8 cellular contexts compared by ENCODE assay signal in genomic region chrX:7926914-7927258, GRCh38. TPM values are rescaled to one million over a fixed set of nuclear protein-coding genes. Genes with fewer than 3 reads are reported as not detected.
DNase-seq lines count a peak whose midpoint lies in the region; ATAC-seq, FAIRE-seq and TF ChIP-seq lines count a peak whose summit lies in the region.

No MANE protein-coding gene starts in this region.

- intact Hi-C loops in lower leg skin (cut with DNase I; ENCODE audit: low total_unique reads): no loop called here

- no peaks in the 10 kb centered on the region for H3K27me3 Mint-ChIP-seq in astrocyte (ENCODE audit: low read depth, unreplicated experiment)

- 9 to 38% methylated on average over 1 to 7 of the region's 20 CpGs for WGBS in lower leg skin, 2 donors
- 13% methylated on average over 20 of the region's 20 CpGs for WGBS in urinary bladder

- no peaks in the 10 kb centered on the region for H3K27me3 ChIP-seq in astrocyte (ENCODE audit: insufficient read depth, low read length)

- no peaks in the 10 kb centered on the region for H3K79me2 ChIP-seq in astrocyte (ENCODE audit: insufficient read depth, low read length)

- peak overlapping the region; percentile 61 for H3K27ac ChIP-seq in astrocyte (ENCODE audit: low read depth, low read length)
- peak overlapping the region; percentile 50 for H3K27ac ChIP-seq in urinary bladder (ENCODE audit: low read depth)

- DNase-seq in AG09309 (ENCODE audit: low read depth) (no peak), astrocyte (ENCODE audit: low read depth) (no peak), lower leg skin (ENCODE audit: low spot score in 2 of 2) (no peak), DMS114 treated with DMSO at 0.1 percent for 48 hours (lab: John Stamatoyannopoulos, UW; ENCODE audit: unreplicated experiment) (no peak), NCI-H446 treated with DMSO at 0.1 percent for 48 hours (lab: John Stamatoyannopoulos, UW) (no peak)

- H3K4me3 Mint-ChIP-seq in astrocyte (ENCODE audit: unreplicated experiment): peak overlapping the region; percentile 90

- TF ChIP-seq CTCF in AG09309 (IDR thresholded peaks at IDR 0.05; ENCODE audit: control insufficient read depth, insufficient read depth, low read depth, low read length, missing control alignments) (no peak), astrocyte (IDR thresholded peaks at IDR 0.05; ENCODE audit: insufficient read depth, low read depth, low read length) (no peak), lower leg skin (IDR thresholded peaks at IDR 0.05) (no peak)

- peak overlapping the region; percentile 82 for H3K9ac ChIP-seq in astrocyte (ENCODE audit: low read length)

- no peaks in the 10 kb centered on the region for H3K9me3 Mint-ChIP-seq in astrocyte (ENCODE audit: unreplicated experiment)

- H3K36me3 ChIP-seq in astrocyte (ENCODE audit: insufficient read depth, low read length) (no peaks in the 10 kb centered on the region), urinary bladder (ENCODE audit: insufficient read depth) (no peaks in the 10 kb centered on the region)

- H2AFZ ChIP-seq in astrocyte (ENCODE audit: low read depth, low read length): peak overlapping the region; percentile 94

- no peak for TF ChIP-seq POLR2A in lower leg skin (IDR thresholded peaks at IDR 0.05)

- H4K20me1 ChIP-seq in astrocyte (ENCODE audit: insufficient read depth, low read length): no peaks in the 10 kb centered on the region

- H3K27ac Mint-ChIP-seq in astrocyte (ENCODE audit: unreplicated experiment): no peak overlapping the region

- peaks cover 10% of the 10 kb centered on the region for H3K4me1 ChIP-seq in astrocyte (ENCODE audit: insufficient read depth, low read length)
- no peaks in the 10 kb centered on the region for H3K4me1 ChIP-seq in urinary bladder (ENCODE audit: insufficient read depth)

- no peaks in the 10 kb centered on the region for H3K9me3 ChIP-seq in astrocyte (ENCODE audit: insufficient read depth, low read depth, low read length)

- peak; percentile 54 for ATAC-seq in HG02571 (IDR thresholded peaks at IDR 0.05; ENCODE audit: unreplicated experiment)
- no peak for ATAC-seq in HG03565 (IDR thresholded peaks at IDR 0.05; ENCODE audit: unreplicated experiment)

- peaks cover 7% of the 10 kb centered on the region for H3K4me1 Mint-ChIP-seq in astrocyte (ENCODE audit: low read depth, unreplicated experiment)

- FAIRE-seq in astrocyte (lab: Jason Lieb, UNC): no peak

- H3K4me3 ChIP-seq in AG09309 (ENCODE audit: control insufficient read depth, low read depth, low read length): peak overlapping the region; percentile 70
- peak overlapping the region; percentile 80 for H3K4me3 ChIP-seq in astrocyte (ENCODE audit: insufficient read depth, low read depth, low read length)
- H3K4me3 ChIP-seq in lower leg skin (ENCODE audit: low read depth, poor library complexity, severe bottlenecking): peak overlapping the region; percentile 40
- peak overlapping the region; percentile 54 for H3K4me3 ChIP-seq in urinary bladder (ENCODE audit: low read depth, low read length)

- no peaks in the 10 kb centered on the region for H3K36me3 Mint-ChIP-seq in astrocyte (ENCODE audit: low read depth, unreplicated experiment)

- peak overlapping the region; percentile 88 for H3K4me2 ChIP-seq in astrocyte (ENCODE audit: low read length)

RNA-seq across cellular contexts. Expression of gene PNPLA4, which starts 0.3 kb away (rescaled TPM):
- total RNA-seq in astrocyte: 12.1 and 12.8 TPM in 2 replicates
- 10 to 100 TPM in 3 of 4 donors, 1 to 10 TPM in 1; 4.8 to 31.6 (median 18.6) TPM for total RNA-seq in lower leg skin
- 21.6 TPM for total RNA-seq in urinary bladder
- 11.0 TPM for polyA plus RNA-seq in urinary bladder
